Comparison of ENCODE assay signal across 8 cellular contexts in the genomic region with DNA sequence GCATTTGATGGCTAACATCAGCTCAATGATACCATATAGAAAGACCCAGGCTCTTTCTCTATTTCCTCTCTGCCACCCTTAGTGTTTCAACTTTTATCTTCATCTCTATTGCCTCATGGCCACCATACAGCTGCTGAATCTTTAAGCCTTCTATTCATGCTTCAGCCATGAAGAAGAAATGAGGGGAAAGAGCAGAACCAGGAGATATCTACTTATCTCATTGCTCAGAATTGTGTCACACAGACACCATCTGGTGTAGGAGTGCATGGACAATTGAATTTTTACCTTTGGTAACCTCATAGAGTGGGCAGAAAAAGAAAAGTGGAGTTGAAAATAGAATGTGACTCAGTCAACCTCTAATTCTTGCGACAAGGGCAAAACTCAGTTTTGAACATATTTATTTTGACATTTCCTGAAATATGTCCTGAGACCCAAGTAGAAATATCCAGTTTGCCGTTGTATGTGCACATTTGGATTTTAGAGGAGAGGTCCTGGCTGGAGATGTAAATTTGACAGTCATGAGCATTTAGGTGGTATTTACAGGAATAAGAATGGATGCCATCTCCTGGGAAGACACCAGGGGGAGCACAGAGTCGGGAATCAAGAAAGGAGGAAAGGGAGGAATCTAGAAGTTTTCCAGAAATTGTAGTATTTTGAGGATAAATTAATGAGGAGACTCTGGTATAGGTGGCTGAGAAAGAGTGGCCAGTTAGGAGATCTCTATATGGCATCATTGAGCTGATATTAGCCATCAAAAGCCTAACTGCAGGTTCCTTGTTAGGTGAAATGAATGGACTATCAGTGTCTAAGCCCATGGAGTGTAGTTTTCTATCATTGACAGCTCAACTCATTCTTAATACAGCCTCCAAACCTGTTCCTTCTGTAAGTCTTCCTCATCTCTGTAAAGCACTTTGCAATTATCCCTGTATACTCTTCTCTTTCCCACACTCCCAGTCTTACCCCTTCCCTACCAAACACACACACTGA. TPM values are rescaled to one million over a fixed set of nuclear protein-coding genes. Genes with fewer than 3 reads are reported as not detected.
A peak's percentile ranks its signal among the peaks of the same experiment; 100 is the strongest.
DNase-seq lines count a peak whose midpoint lies in the region; ATAC-seq, FAIRE-seq and TF ChIP-seq lines count a peak whose summit lies in the region.

No MANE protein-coding gene starts in this region.

- H3K36me3 ChIP-seq in KMS-11 (ENCODE audit: insufficient read depth) (no peaks in the 10 kb centered on the region), bronchial epithelial cell (ENCODE audit: control insufficient read depth, insufficient read depth, low read length) (no peaks in the 10 kb centered on the region), lower lobe of right lung (no peaks in the 10 kb centered on the region)

- no peak for FAIRE-seq in bronchial epithelial cell (lab: Jason Lieb, UNC)

- no peak overlapping the region for H3K9ac ChIP-seq in KMS-11

- no peaks in the 10 kb centered on the region for H3K27me3 ChIP-seq in KMS-11 (ENCODE audit: insufficient read depth, low read depth)
- no peaks in the 10 kb centered on the region for H3K27me3 ChIP-seq in bronchial epithelial cell (ENCODE audit: control insufficient read depth, insufficient read depth, low read length)
- no peaks in the 10 kb centered on the region for H3K27me3 ChIP-seq in lower lobe of right lung (ENCODE audit: low read depth)

- H3K27me3 Mint-ChIP-seq in activated naive CD8-positive, alpha-beta T cell treated with anti-CD3 and anti-CD28 coated beads for 36 hours: peaks cover 9% of the 10 kb centered on the region

- H3K27ac Mint-ChIP-seq in activated naive CD8-positive, alpha-beta T cell treated with anti-CD3 and anti-CD28 coated beads for 36 hours: no peak overlapping the region

- DNase-seq in Caki2 (ENCODE audit: low read depth) (peak; percentile 32), bronchial epithelial cell (ENCODE audit: low read depth) (peak; percentile 35), lower lobe of right lung (no peak), T-helper 1 cell (no peak)
- no peak for DNase-seq in stimulated activated CD4-positive, alpha-beta T cell treated with anti-CD3 and anti-CD28 coated beads, Interleukin-4, amount 100 ng/mL, for 4 hours
- DNase-seq in activated naive CD8-positive, alpha-beta T cell treated with anti-CD3 and anti-CD28 coated beads for 36 hours: no peak

- no peaks in the 10 kb centered on the region for H3K9me3 Mint-ChIP-seq in activated naive CD8-positive, alpha-beta T cell treated with anti-CD3 and anti-CD28 coated beads for 36 hours

- H3K79me2 ChIP-seq in KMS-11 (ENCODE audit: insufficient read depth, low read depth): no peaks in the 10 kb centered on the region

- H3K9me3 ChIP-seq in lower lobe of right lung: no peaks in the 10 kb centered on the region

- H3K4me3 ChIP-seq in KMS-11 (IDR thresholded peaks at IDR 0.05; ENCODE audit: insufficient read depth, low read depth, low read length): no peak overlapping the region
- H3K4me3 ChIP-seq in bronchial epithelial cell (ENCODE audit: low read depth, low read length): no peak overlapping the region
- H3K4me3 ChIP-seq in lower lobe of right lung: no peak overlapping the region

- H4K20me1 ChIP-seq in KMS-11 (ENCODE audit: insufficient read depth): no peaks in the 10 kb centered on the region

- no peaks in the 10 kb centered on the region for H3K4me1 Mint-ChIP-seq in activated naive CD8-positive, alpha-beta T cell treated with anti-CD3 and anti-CD28 coated beads for 36 hours

- H3K27ac ChIP-seq in KMS-11 (no peak overlapping the region), lower lobe of right lung (no peak overlapping the region)

- H3K4me1 ChIP-seq in KMS-11 (ENCODE audit: low read depth, poor library complexity, severe bottlenecking) (no peaks in the 10 kb centered on the region), lower lobe of right lung (peaks cover 3% of the 10 kb centered on the region)

- in situ Hi-C loops in Caki2 (cut with HindIII; ENCODE audit: low pct_unique_long_range_greater_than_20kb, low sequenced_read_pairs): no loop called here

- intact Hi-C loops in lower lobe of right lung (cut with DNase I): loop anchor here (10.0 kb wide), 1 partner anchor 357 kb away; no protein-coding TSS in a partner anchor

- no peak overlapping the region for H3K4me3 Mint-ChIP-seq in activated naive CD8-positive, alpha-beta T cell treated with anti-CD3 and anti-CD28 coated beads for 36 hours

- no peak overlapping the region for H2AFZ ChIP-seq in KMS-11 (ENCODE audit: low read depth)

- ATAC-seq in lower lobe of right lung (peak in 1 of 2 donors; percentile 66), HG03439 (IDR thresholded peaks at IDR 0.05; ENCODE audit: unreplicated experiment) (no peak)

- TF ChIP-seq CTCF in KMS-11 (conservative IDR thresholded peaks at IDR 0.05; ENCODE audit: low read depth, low read length) (peak; percentile 81), bronchial epithelial cell (IDR thresholded peaks at IDR 0.05; ENCODE audit: insufficient read depth, low read length, severe bottlenecking) (peak; percentile 58), lower lobe of right lung (IDR thresholded peaks at IDR 0.05) (peak; percentile 70)

- H3K4me2 ChIP-seq in KMS-11: no peak overlapping the region

- H3K36me3 Mint-ChIP-seq in activated naive CD8-positive, alpha-beta T cell treated with anti-CD3 and anti-CD28 coated beads for 36 hours: no peaks in the 10 kb centered on the region

RNA-seq across cellular contexts. Expression of a gene that starts 7.0 kb away (rescaled TPM):
- not detected in 2 replicates for total RNA-seq in Caki2 (2014; rRNA removed; shearing (Covaris generic); ENCODE audit: low replicate concordance)
- total RNA-seq in bronchial epithelial cell (not detected in 2 replicates), lower lobe of right lung (6.5 TPM)
- under 1 TPM; 0.22 to 0.23 TPM for total RNA-seq in activated naive CD8-positive, alpha-beta T cell treated with anti-CD3 and anti-CD28 coated beads for 36 hours

RNA-seq across cellular contexts. Expression of a gene that starts 38.4 kb away (rescaled TPM):
- total RNA-seq in Caki2 (2014; rRNA removed; shearing (Covaris generic); ENCODE audit: low replicate concordance): 701 and 705 TPM in 2 replicates
- total RNA-seq in bronchial epithelial cell: 146 and 259 TPM in 2 replicates
- 37.5 TPM for total RNA-seq in lower lobe of right lung
- 1 to 10 TPM; 2.3 to 4.1 TPM for total RNA-seq in activated naive CD8-positive, alpha-beta T cell treated with anti-CD3 and anti-CD28 coated beads for 36 hours

Comparison
In these comparisons a context has a peak if more than half of its experiments do, and no peak if none do; other contexts are left out.
1. DNase-seq: peak in Caki2 (single experiment) and bronchial epithelial cell (single experiment); none in lower lobe of right lung (single experiment), T-helper 1 cell (0 of 5), stimulated activated CD4-positive, alpha-beta T cell treated with anti-CD3 and anti-CD28 coated beads, Interleukin-4, amount 100 ng/mL, for 4 hours (0 of 2) and activated naive CD8-positive, alpha-beta T cell treated with anti-CD3 and anti-CD28 coated beads for 36 hours (single experiment).
2. Peak in every context shown above with its lines, with median percentiles within 50 percentile points of each other: CTCF ChIP-seq.